18 cellular contexts compared by ENCODE assay signal in genomic region chr1:177343445-177343844, GRCh38.
"Had no signal": no experiment of that assay in that cellular context is flagged by ENCODE, and none has a peak within 500 bp of the region (broad histone marks: within the 10 kb centered on the region; RNA-seq: fewer than 3 reads in every experiment).

No MANE protein-coding gene starts in this region.

- H3K27me3 ChIP-seq: ovary, sigmoid colon had no signal

- H3K27me3 Mint-ChIP-seq: activated CD4-positive, alpha-beta T cell treated with anti-CD3 and anti-CD28 coated beads, Interleukin-2, amount 10 ng/mL, durations not matched to agents 24 days and 14 days; activated naive CD8-positive, alpha-beta T cell treated with anti-CD3 and anti-CD28 coated beads, Interleukin-2, amount 50 U/mL, for 24 hours; memory B cell; stimulated activated naive B cell treated with anti-CD40 and anti-IgM and Interleukin-4, amounts not matched to agents 10 μg/mL and 1 μg/mL and 100 μg/mL, for 72 hours had no signal

- DNase-seq: activated CD4-positive, alpha-beta T cell treated with anti-CD3 and anti-CD28 coated beads, Interleukin-2, amount 10 ng/mL, durations not matched to agents 24 days and 14 days; activated CD8-positive, alpha-beta T cell treated with anti-CD3 and anti-CD28 coated beads, Interleukin-2, amount 10 ng/mL, durations not matched to agents 7 days and 5 days; activated naive CD4-positive, alpha-beta T cell treated with anti-CD3 and anti-CD28 coated beads for 36 hours; activated naive CD8-positive, alpha-beta T cell treated with anti-CD3 and anti-CD28 coated beads, Interleukin-2, amount 50 U/mL, for 24 hours; activated T-cell treated with anti-CD3 and anti-CD28 coated beads, Interleukin-2, amount 50 U/mL, for 4 hours; anterior cingulate cortex; caudate nucleus; endodermal cell; heart right ventricle; mucosa of descending colon; naive B cell; ovary; sigmoid colon; stimulated activated naive B cell treated with anti-CD40 and anti-IgM and Interleukin-4, amounts not matched to agents 10 μg/mL and 1 μg/mL and 100 μg/mL, for 72 hours had no signal

- FAIRE-seq: colon had no signal

- H3K4me3 Mint-ChIP-seq: activated CD4-positive, alpha-beta T cell treated with anti-CD3 and anti-CD28 coated beads, Interleukin-2, amount 10 ng/mL, durations not matched to agents 24 days and 14 days; activated CD8-positive, alpha-beta T cell treated with anti-CD3 and anti-CD28 coated beads, Interleukin-2, amount 10 ng/mL, durations not matched to agents 7 days and 5 days; activated naive CD4-positive, alpha-beta T cell treated with anti-CD3 and anti-CD28 coated beads for 36 hours; activated naive CD8-positive, alpha-beta T cell treated with anti-CD3 and anti-CD28 coated beads, Interleukin-2, amount 50 U/mL, for 24 hours; activated T-cell treated with anti-CD3 and anti-CD28 coated beads, Interleukin-2, amount 50 U/mL, for 4 hours; brain; endodermal cell; memory B cell; naive B cell; stimulated activated naive B cell treated with anti-CD40 and anti-IgM and Interleukin-4, amounts not matched to agents 10 μg/mL and 1 μg/mL and 100 μg/mL, for 72 hours; T-helper 2 cell treated with Interferon-gamma antibody and Interleukin-4, amounts not matched to agents 5 μg/mL and 100 μg/mL, for 36 hours had no signal

- H3K9me3 Mint-ChIP-seq: activated CD4-positive, alpha-beta T cell treated with anti-CD3 and anti-CD28 coated beads, Interleukin-2, amount 10 ng/mL, durations not matched to agents 24 days and 14 days; activated naive CD4-positive, alpha-beta T cell treated with anti-CD3 and anti-CD28 coated beads for 36 hours; activated naive CD8-positive, alpha-beta T cell treated with anti-CD3 and anti-CD28 coated beads, Interleukin-2, amount 50 U/mL, for 24 hours; brain; endodermal cell; stimulated activated naive B cell treated with anti-CD40 and anti-IgM and Interleukin-4, amounts not matched to agents 10 μg/mL and 1 μg/mL and 100 μg/mL, for 72 hours; T-helper 2 cell treated with Interferon-gamma antibody and Interleukin-4, amounts not matched to agents 5 μg/mL and 100 μg/mL, for 36 hours had no signal

- H3K4me3 ChIP-seq: heart right ventricle, mucosa of descending colon, ovary, sigmoid colon had no signal

- H3K36me3 ChIP-seq: heart right ventricle, ovary, sigmoid colon had no signal

- H3K27ac Mint-ChIP-seq: activated CD4-positive, alpha-beta T cell treated with anti-CD3 and anti-CD28 coated beads, Interleukin-2, amount 10 ng/mL, durations not matched to agents 24 days and 14 days; activated CD8-positive, alpha-beta T cell treated with anti-CD3 and anti-CD28 coated beads, Interleukin-2, amount 10 ng/mL, durations not matched to agents 7 days and 5 days; activated naive CD4-positive, alpha-beta T cell treated with anti-CD3 and anti-CD28 coated beads for 36 hours; activated naive CD8-positive, alpha-beta T cell treated with anti-CD3 and anti-CD28 coated beads, Interleukin-2, amount 50 U/mL, for 24 hours; endodermal cell; memory B cell; naive B cell; stimulated activated naive B cell treated with anti-CD40 and anti-IgM and Interleukin-4, amounts not matched to agents 10 μg/mL and 1 μg/mL and 100 μg/mL, for 72 hours; T-helper 2 cell treated with Interferon-gamma antibody and Interleukin-4, amounts not matched to agents 5 μg/mL and 100 μg/mL, for 36 hours had no signal

- H3K36me3 Mint-ChIP-seq: brain; memory B cell; naive B cell; stimulated activated naive B cell treated with anti-CD40 and anti-IgM and Interleukin-4, amounts not matched to agents 10 μg/mL and 1 μg/mL and 100 μg/mL, for 72 hours had no signal

- H3K27ac ChIP-seq: heart right ventricle, ovary, sigmoid colon had no signal

- ATAC-seq: activated CD8-positive, alpha-beta T cell treated with anti-CD3 and anti-CD28 coated beads, Interleukin-2, amount 10 ng/mL, durations not matched to agents 7 days and 5 days; activated naive CD8-positive, alpha-beta T cell treated with anti-CD3 and anti-CD28 coated beads, Interleukin-2, amount 50 U/mL, for 24 hours; activated T-cell treated with anti-CD3 and anti-CD28 coated beads, Interleukin-2, amount 50 U/mL, for 4 hours; heart right ventricle; mucosa of descending colon; stimulated activated naive B cell treated with anti-CD40 and anti-IgM and Interleukin-4, amounts not matched to agents 10 μg/mL and 1 μg/mL and 100 μg/mL, for 72 hours had no signal

- H3K4me1 ChIP-seq: heart right ventricle had no signal

- H3K9me3 ChIP-seq: heart right ventricle, mucosa of descending colon, ovary, sigmoid colon had no signal

- H3K4me1 Mint-ChIP-seq: activated CD4-positive, alpha-beta T cell treated with anti-CD3 and anti-CD28 coated beads, Interleukin-2, amount 10 ng/mL, durations not matched to agents 24 days and 14 days; activated naive CD8-positive, alpha-beta T cell treated with anti-CD3 and anti-CD28 coated beads, Interleukin-2, amount 50 U/mL, for 24 hours; endodermal cell; memory B cell; naive B cell; stimulated activated naive B cell treated with anti-CD40 and anti-IgM and Interleukin-4, amounts not matched to agents 10 μg/mL and 1 μg/mL and 100 μg/mL, for 72 hours had no signal
